Comparison of ENCODE assay signal across 22 cellular contexts in the genomic region with DNA sequence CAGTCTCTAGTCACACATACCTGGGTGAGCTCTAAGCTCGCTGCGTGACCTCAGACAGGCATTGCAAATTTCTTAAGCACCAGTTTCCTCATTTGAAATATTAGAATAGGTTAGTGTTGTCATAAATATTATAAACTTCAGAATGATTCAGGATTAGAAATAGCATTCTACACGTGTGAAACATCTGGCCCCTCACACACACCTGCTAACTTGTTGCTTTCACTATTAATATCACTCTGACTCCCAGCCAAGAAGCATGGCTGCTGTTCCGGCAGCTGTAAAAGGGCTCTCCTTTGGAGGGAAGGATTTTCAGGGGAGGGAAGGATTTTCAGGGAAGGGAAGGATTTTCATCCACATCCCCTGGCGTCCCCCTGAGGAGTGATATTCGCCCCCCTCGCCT.
"Had no signal": no experiment of that assay in that cellular context is flagged by ENCODE, and none has a peak within 500 bp of the region (broad histone marks: within the 10 kb centered on the region; RNA-seq: fewer than 3 reads in every experiment).

No MANE protein-coding gene starts in this region.

- ATAC-seq: activated T-cell treated with anti-CD3 and anti-CD28 coated beads, Interleukin-2, amount 50 U/mL, for 72 hours; left lobe of liver; lower lobe of right lung; naive thymus-derived CD8-positive, alpha-beta T cell; right cardiac atrium had no signal

- H3K27ac Mint-ChIP-seq: activated naive CD8-positive, alpha-beta T cell; activated T-cell treated with anti-CD3 and anti-CD28 coated beads, Interleukin-2, amount 50 U/mL, for 72 hours; dendritic cell treated with granulocyte-macrophage colony-stimulating factor and Interleukin-4, amounts not matched to agents 40 ng/mL and 50 ng/mL, for 4 days had no signal

- DNase-seq: activated CD4-positive, alpha-beta T cell treated with anti-CD3 and anti-CD28 coated beads for 4 hours; activated CD4-positive, alpha-beta T cell treated with anti-CD3 and anti-CD28 coated beads, Interleukin-2, amount 50 U/mL, for 4 hours; activated naive CD4-positive, alpha-beta T cell; activated T-cell treated with anti-CD3 and anti-CD28 coated beads for 4 hours; activated T-cell treated with anti-CD3 and anti-CD28 coated beads, Interleukin-2, amount 50 U/mL, for 72 hours; anterior cingulate cortex; esophagus squamous epithelium; foreskin melanocyte; kidney glomerular epithelial cell; lower lobe of right lung; mesenchymal stem cell; naive thymus-derived CD8-positive, alpha-beta T cell; nucleus accumbens; right cardiac atrium; stimulated activated CD4-positive, alpha-beta T cell treated with anti-CD3 and anti-CD28 coated beads, Interleukin-15, amount 100 ng/mL, for 24 hours; stimulated activated CD4-positive, alpha-beta T cell treated with anti-CD3 and anti-CD28 coated beads, Interleukin-2, amount 100 ng/mL, for 24 hours; stimulated activated naive CD4-positive, alpha-beta T cell had no signal

- H3K9me3 Mint-ChIP-seq: activated T-cell treated with anti-CD3 and anti-CD28 coated beads, Interleukin-2, amount 50 U/mL, for 72 hours; central memory CD8-positive, alpha-beta T cell; dendritic cell treated with granulocyte-macrophage colony-stimulating factor and Interleukin-4, amounts not matched to agents 40 ng/mL and 50 ng/mL, for 4 days; neural crest cell had no signal

- H3K36me3 Mint-ChIP-seq: activated naive CD8-positive, alpha-beta T cell; naive thymus-derived CD8-positive, alpha-beta T cell had no signal
